ENCODE assay signal across 1 cellular context in genomic region chr6:88775866-88776571, GRCh38.
TF ChIP-seq lines count a peak whose summit lies in the region.

No MANE protein-coding gene starts in this region.

TF ChIP-seq in GM12878, 131 proteins besides CTCF, POLR2A, EP300 and RAD21 (continued from another document):
- TF ChIP-seq PKNOX1 (IDR thresholded peaks at IDR 0.05): no peak
- TF ChIP-seq DPF2 (IDR thresholded peaks at IDR 0.05): peak; percentile 52; the same call in 1 of the 2 replicates
- TF ChIP-seq RUNX3 (IDR thresholded peaks at IDR 0.05; ENCODE audit: low read length): peak; percentile 33; the same call in 1 of the 2 replicates
- TF ChIP-seq NR2C2 (IDR thresholded peaks at IDR 0.05; ENCODE audit: borderline replicate concordance, control insufficient read depth, insufficient read length, low read depth): no peak
- TF ChIP-seq ATF2 (IDR thresholded peaks at IDR 0.05; ENCODE audit: low read length): peak; percentile 61; the same call in 1 of the 2 replicates
- no peak for TF ChIP-seq CHD2 (IDR thresholded peaks at IDR 0.05; ENCODE audit: borderline replicate concordance, low read depth, low read length)
- peak; percentile 34; the same call in 1 of the 2 replicates for TF ChIP-seq IKZF1 (conservative IDR thresholded peaks at IDR 0.05)
- TF ChIP-seq ZNF24 (IDR thresholded peaks at IDR 0.05): 0 out of 2 replicates have a peak, but pooled peaks have one; percentile 49
- no peak for TF ChIP-seq USF1 (IDR thresholded peaks at IDR 0.05; ENCODE audit: borderline replicate concordance, extremely low read length, insufficient read depth, low read depth, low read length)
- peak; percentile 67 to 69 for TF ChIP-seq IKZF2 (IDR thresholded peaks at IDR 0.05)
- TF ChIP-seq ESRRA (IDR thresholded peaks at IDR 0.05; ENCODE audit: low read length): no peak
- TF ChIP-seq NR2F1 (conservative IDR thresholded peaks at IDR 0.05): 0 out of 2 replicates have a peak, but pooled peaks have one; percentile 32
- no peak for TF ChIP-seq IRF3 (IDR thresholded peaks at IDR 0.05)
- no peak for TF ChIP-seq PRDM15 (CRISPR knock-in tag; IDR thresholded peaks at IDR 0.05)
- no peak for TF ChIP-seq RB1 (IDR thresholded peaks at IDR 0.05; ENCODE audit: borderline replicate concordance)
- peak; percentile 94; the same call in 1 of the 2 replicates for TF ChIP-seq ZBTB33 (IDR thresholded peaks at IDR 0.05)
- TF ChIP-seq JUNB (IDR thresholded peaks at IDR 0.05): peak; percentile 94
- TF ChIP-seq MLLT1 (IDR thresholded peaks at IDR 0.05): 0 out of 2 replicates have a peak, but pooled peaks have one; percentile 26
